In genomic region chr20:63090682-63091571, GRCh38 we compare ENCODE assay signal across 20 cellular contexts.
DNase-seq lines count a peak whose midpoint lies in the region; ATAC-seq, FAIRE-seq and TF ChIP-seq lines count a peak whose summit lies in the region.
"Had no signal": no experiment of that assay in that cellular context is flagged by ENCODE, and none has a peak within 500 bp of the region (broad histone marks: within the 10 kb centered on the region; RNA-seq: fewer than 3 reads in every experiment).

No MANE protein-coding gene starts in this region.

- no peak overlapping the region for H3K4me3 ChIP-seq in WERI-Rb-1 (ENCODE audit: low read depth, low read length)
- no peak overlapping the region for H3K4me3 ChIP-seq in kidney (ENCODE audit: low read length in 2 of 2)
- H3K4me3 ChIP-seq: PC-9 had no signal

- ATAC-seq in HG03571 (IDR thresholded peaks at IDR 0.05; ENCODE audit: unreplicated experiment): no peak
- ATAC-seq in GM21528 (IDR thresholded peaks at IDR 0.05; ENCODE audit: low FRiP score, unreplicated experiment): no peak
- ATAC-seq: naive thymus-derived CD4-positive, alpha-beta T cell had no signal

- H3K4me3 Mint-ChIP-seq in type B pancreatic cell: no peak overlapping the region
- H3K4me3 Mint-ChIP-seq: activated B cell treated with CpG ODN at 0.5 μM for 24 hours had no signal

- H3K9me3 Mint-ChIP-seq in type B pancreatic cell: no peaks in the 10 kb centered on the region
- H3K9me3 Mint-ChIP-seq: activated B cell treated with CpG ODN at 0.5 μM for 24 hours; naive thymus-derived CD4-positive, alpha-beta T cell had no signal

- no peaks in the 10 kb centered on the region for H3K4me1 Mint-ChIP-seq in type B pancreatic cell (ENCODE audit: unreplicated experiment)
- H3K4me1 Mint-ChIP-seq: activated B cell treated with CpG ODN at 0.5 μM for 24 hours; naive thymus-derived CD4-positive, alpha-beta T cell had no signal

- no peaks in the 10 kb centered on the region for H3K9me3 ChIP-seq in WERI-Rb-1 (ENCODE audit: severe bottlenecking)
- no peaks in the 10 kb centered on the region for H3K9me3 ChIP-seq in kidney (ENCODE audit: control insufficient read depth in 1 of 2, low read length in 2 of 2)

- H3K27ac ChIP-seq in WERI-Rb-1 (no peak overlapping the region), kidney (ENCODE audit: low read depth in 2 of 2, low read length in 2 of 2) (no peak overlapping the region)
- H3K27ac ChIP-seq: PC-9 had no signal

- TF ChIP-seq CTCF in WERI-Rb-1 (IDR thresholded peaks at IDR 0.05; ENCODE audit: low read depth, low read length) (no peak), kidney (IDR thresholded peaks at IDR 0.05; ENCODE audit: borderline replicate concordance, extremely low read depth, insufficient read depth) (no peak), type B pancreatic cell (conservative IDR thresholded peaks at IDR 0.05) (no peak)

- H3K36me3 ChIP-seq in WERI-Rb-1 (no peaks in the 10 kb centered on the region), kidney (ENCODE audit: control insufficient read depth in 1 of 2, insufficient read depth in 2 of 2, low read length in 2 of 2) (no peaks in the 10 kb centered on the region)

- H3K27ac Mint-ChIP-seq in type B pancreatic cell: no peak overlapping the region
- H3K27ac Mint-ChIP-seq: activated B cell treated with CpG ODN at 0.5 μM for 24 hours had no signal

- peaks cover 59% of the 10 kb centered on the region for H3K27me3 Mint-ChIP-seq in type B pancreatic cell

- FAIRE-seq in kidney (lab: Jason Lieb, UNC): no peak

- H3K4me1 ChIP-seq in kidney (ENCODE audit: control insufficient read depth in 1 of 2, insufficient read depth in 1 of 2, low read depth in 1 of 2, low read length in 2 of 2): no peaks in the 10 kb centered on the region

- no peaks in the 10 kb centered on the region for H3K27me3 ChIP-seq in WERI-Rb-1 (ENCODE audit: insufficient read depth, low read depth, severe bottlenecking)

- H3K36me3 Mint-ChIP-seq in type B pancreatic cell: no peaks in the 10 kb centered on the region
- H3K36me3 Mint-ChIP-seq: naive thymus-derived CD4-positive, alpha-beta T cell had no signal

- DNase-seq in activated effector memory CD4-positive, alpha-beta T cell treated with anti-CD3 and anti-CD28 coated beads, Interleukin-2, amount 50 U/mL, for 16 hours: peak; percentile 53
- DNase-seq in activated effector memory CD4-positive, alpha-beta T cell treated with Interleukin-2 at 50 U/mL for 16 hours: no peak
- DNase-seq in WERI-Rb-1 (peak; percentile 4), kidney (peak; percentile 49), type B pancreatic cell (ENCODE audit: extremely low spot score, unreplicated experiment) (peak; percentile 66), NCI-H1417 treated with DMSO at 0.1 percent for 48 hours (lab: John Stamatoyannopoulos, UW) (no peak)
- DNase-seq: activated B cell treated with CpG ODN at 0.5 μM for 24 hours; activated T-cell treated with anti-CD3 and anti-CD28 coated beads, Interleukin-2, amount 50 U/mL, for 1 hour; Calu3; dermis blood vessel endothelial cell; hippocampal formation; Kasumi-1; NCI-H446 treated with DMSO at 0.1 percent for 48 hours; retina; stimulated activated CD4-positive, alpha-beta T cell treated with anti-CD3 and anti-CD28 coated beads, Interleukin-2, amount 100 ng/mL, for 48 hours; stimulated activated CD8-positive, alpha-beta memory T cell treated with anti-CD3 and anti-CD28 coated beads, Interleukin-4, amount 100 ng/mL, for 48 hours had no signal

- H3K9ac ChIP-seq in kidney (ENCODE audit: low read length in 2 of 2): no peak overlapping the region

- intact Hi-C loops in kidney (cut with DNase I): no loop called here

Comparison
In these comparisons a context has a peak if more than half of its experiments do, and no peak if none do; other contexts are left out.
1. DNase-seq: peak in activated effector memory CD4-positive, alpha-beta T cell treated with anti-CD3 and anti-CD28 coated beads, Interleukin-2, amount 50 U/mL, for 16 hours (single experiment), WERI-Rb-1 (single experiment), kidney (single experiment) and type B pancreatic cell (single experiment); none in activated effector memory CD4-positive, alpha-beta T cell treated with Interleukin-2 at 50 U/mL for 16 hours (single experiment) and NCI-H1417 treated with DMSO at 0.1 percent for 48 hours (single experiment).